Comparison of ENCODE assay signal across 9 cellular contexts in genomic region chr11:36449566-36450390, GRCh38.
DNase-seq lines count a peak whose midpoint lies in the region; ATAC-seq and TF ChIP-seq lines count a peak whose summit lies in the region.
"Had no signal": no experiment of that assay in that cellular context is flagged by ENCODE, and none has a peak within 500 bp of the region (broad histone marks: within the 10 kb centered on the region; RNA-seq: fewer than 3 reads in every experiment).

No MANE protein-coding gene starts in this region.

- H3K4me1 ChIP-seq in CD8-positive, alpha-beta memory T cell (ENCODE audit: insufficient read depth, low read length) = peaks cover 43% of the 10 kb centered on the region
- H3K4me1 ChIP-seq in PC-3 (ENCODE audit: insufficient read depth, low read length) = peaks cover 49% of the 10 kb centered on the region

- H3K27ac ChIP-seq in CD8-positive, alpha-beta memory T cell (ENCODE audit: low read depth, low read length) = no peak overlapping the region
- no peak overlapping the region for H3K27ac ChIP-seq in PC-3 (ENCODE audit: low read length)

- CTCF ChIA-PET in CD8-positive, alpha-beta memory T cell (lab: Charles Lee) = interaction anchor here (0.9 to 1.2 kb wide), 3 partner anchors 9 to 43 kb away, joined by 3 to 4 read pairs (median 3); no protein-coding TSS in a partner anchor
- CTCF ChIA-PET in PC-3 (lab: Charles Lee) = no interaction called here

- H3K9ac ChIP-seq in PC-3 (ENCODE audit: low read length) = no peak overlapping the region

- peak overlapping the region; percentile 69 for H3K4me2 ChIP-seq in PC-3 (ENCODE audit: low read length)

- peak overlapping the region; percentile 31 for H3K4me3 ChIP-seq in CD8-positive, alpha-beta memory T cell (ENCODE audit: low read length)
- no peak overlapping the region for H3K4me3 ChIP-seq in PC-3 (ENCODE audit: low read length)

- H3K79me2 ChIP-seq in PC-3 (ENCODE audit: low read length) = no peaks in the 10 kb centered on the region

- H4K20me1 ChIP-seq in PC-3 (ENCODE audit: low read length) = no peaks in the 10 kb centered on the region

- no peak for DNase-seq in CD8-positive, alpha-beta memory T cell
- no peak for DNase-seq in PC-3
- peak; percentile 18 for DNase-seq in left kidney (ENCODE audit: low read depth, low spot score)
- no peak for DNase-seq in NCI-H2227 treated with DMSO at 0.1 percent for 48 hours (lab: John Stamatoyannopoulos, UW)
- DNase-seq in NCI-H1694 treated with DMSO at 0.1 percent for 48 hours (lab: John Stamatoyannopoulos, UW) = no peak
- DNase-seq in Ammon's horn (ENCODE audit: low spot score) = no peak
- DNase-seq: right cardiac atrium had no signal

- peak overlapping the region; percentile 1 to 94 (median 76) for H3K27ac Mint-ChIP-seq in CD8-positive, alpha-beta memory T cell

- no peaks in the 10 kb centered on the region for H3K27me3 Mint-ChIP-seq in CD8-positive, alpha-beta memory T cell

- TF ChIP-seq CTCF in PC-3 (conservative IDR thresholded peaks at IDR 0.05; ENCODE audit: low read depth, low read length) = no peak

- BruUV-seq in PC-3 (replicated peaks; lab: Mats Ljungman, UMichigan) = no TSS peak

- H2AFZ ChIP-seq in PC-3 (ENCODE audit: low read length) = no peak overlapping the region

- POLR2A ChIA-PET in CD8-positive, alpha-beta memory T cell (lab: Charles Lee) = interaction anchor here (0.6 kb wide), 1 partner anchor 599 kb away, joined by 4 read pairs; no protein-coding TSS in a partner anchor
- POLR2A ChIA-PET in PC-3 (lab: Charles Lee; ENCODE audit: unreplicated experiment) = no interaction called here

- no peaks in the 10 kb centered on the region for H3F3A ChIP-seq in PC-3 (ENCODE audit: low read length, unreplicated experiment)

- H3K9me3 Mint-ChIP-seq in CD8-positive, alpha-beta memory T cell = no peaks in the 10 kb centered on the region

- intact Hi-C loops in PC-3 (cut with micrococcal nuclease) = no loop called here

- no peaks in the 10 kb centered on the region for H3K27me3 ChIP-seq in CD8-positive, alpha-beta memory T cell (ENCODE audit: insufficient read depth, low read length, poor library complexity, severe bottlenecking)
- no peaks in the 10 kb centered on the region for H3K27me3 ChIP-seq in PC-3 (ENCODE audit: low read length)

- H3K9me2 ChIP-seq in PC-3 (replicated peaks; ENCODE audit: low read length) = no peaks in the 10 kb centered on the region

- H3K9me3 ChIP-seq in CD8-positive, alpha-beta memory T cell (ENCODE audit: low read length) = no peaks in the 10 kb centered on the region
- H3K9me3 ChIP-seq in PC-3 (ENCODE audit: low read length) = no peaks in the 10 kb centered on the region

- H3K4me1 Mint-ChIP-seq in CD8-positive, alpha-beta memory T cell = peaks cover 69 to 80% (median 78%) of the 10 kb centered on the region in 3 donors

- H3K36me3 Mint-ChIP-seq in CD8-positive, alpha-beta memory T cell = peaks cover 26 to 90% (median 27%) of the 10 kb centered on the region in 3 donors

- peaks cover 6% of the 10 kb centered on the region for H3K36me3 ChIP-seq in CD8-positive, alpha-beta memory T cell (ENCODE audit: insufficient read depth, low read length)
- H3K36me3 ChIP-seq in PC-3 (ENCODE audit: low read depth, low read length) = no peaks in the 10 kb centered on the region

- peak; percentile 67 for ATAC-seq in GM21423 (IDR thresholded peaks at IDR 0.05; ENCODE audit: unreplicated experiment)
- no peak for ATAC-seq in PC-3
- no peak for ATAC-seq in GM19328 (IDR thresholded peaks at IDR 0.05; ENCODE audit: unreplicated experiment)

- peak overlapping the region in 6 of 7 donors; percentile 16 to 73 (median 52) for H3K4me3 Mint-ChIP-seq in CD8-positive, alpha-beta memory T cell
